Comparison of ENCODE assay signal across 25 cellular contexts in the genomic region with DNA sequence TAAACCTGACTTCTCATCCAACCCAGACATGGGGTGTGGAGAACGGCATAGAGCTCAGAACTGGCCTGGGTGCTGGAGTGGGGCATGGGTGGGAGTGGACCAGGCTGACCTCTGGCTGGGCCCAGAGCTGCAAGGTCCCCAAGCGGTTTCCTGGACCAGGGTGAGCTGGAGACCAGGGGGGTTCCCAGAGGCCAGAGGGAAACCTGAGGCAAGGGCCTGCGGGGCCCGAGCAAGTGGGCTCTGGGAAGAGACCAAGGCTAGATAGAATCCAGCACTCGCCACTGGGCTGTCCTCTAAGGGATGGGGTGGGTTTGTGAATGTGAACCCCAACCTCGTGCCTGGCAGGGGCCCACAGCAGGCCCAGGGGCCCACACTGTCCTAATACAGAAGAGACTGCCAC. TPM values are rescaled to one million over a fixed set of nuclear protein-coding genes. Genes with fewer than 3 reads are reported as not detected.
DNase-seq lines count a peak whose midpoint lies in the region; ATAC-seq lines count a peak whose summit lies in the region.
"Had no signal": no experiment of that assay in that cellular context is flagged by ENCODE, and none has a peak within 500 bp of the region (broad histone marks: within the 10 kb centered on the region; RNA-seq: fewer than 3 reads in every experiment).

No MANE protein-coding gene starts in this region.

- CTCF ChIA-PET in activated CD4-positive, alpha-beta memory T cell treated with anti-CD3 and anti-CD28 coated beads, Interleukin-2, amount 10 ng/mL, durations not matched to agents 7 days and 5 days (lab: Charles Lee), result no interaction called here
- CTCF ChIA-PET in activated CD4-positive, alpha-beta memory T cell treated with anti-CD3 and anti-CD28 coated beads for 36 hours (lab: Charles Lee), result no interaction called here

- peaks cover 9% of the 10 kb centered on the region for H3K9me3 Mint-ChIP-seq in activated CD4-positive, alpha-beta memory T cell treated with anti-CD3 and anti-CD28 coated beads, Interleukin-2, amount 10 ng/mL, durations not matched to agents 7 days and 5 days
- peaks cover 9% of the 10 kb centered on the region for H3K9me3 Mint-ChIP-seq in activated CD4-positive, alpha-beta memory T cell treated with anti-CD3 and anti-CD28 coated beads for 36 hours
- peaks cover 10% of the 10 kb centered on the region for H3K9me3 Mint-ChIP-seq in stimulated activated memory B cell treated with anti-CD40 and anti-IgM and Interleukin-4, amounts not matched to agents 10 μg/mL and 1 μg/mL and 100 μg/mL, for 72 hours

- ATAC-seq in stimulated activated memory B cell treated with anti-CD40 and anti-IgM and Interleukin-4, amounts not matched to agents 10 μg/mL and 1 μg/mL and 100 μg/mL, for 72 hours, result peak; percentile 5
- ATAC-seq: GM23338, HCT116 had no signal

- H3K27me3 Mint-ChIP-seq in activated CD4-positive, alpha-beta memory T cell treated with anti-CD3 and anti-CD28 coated beads, Interleukin-2, amount 10 ng/mL, durations not matched to agents 7 days and 5 days, result peaks cover 3% of the 10 kb centered on the region
- no peaks in the 10 kb centered on the region for H3K27me3 Mint-ChIP-seq in activated CD4-positive, alpha-beta memory T cell treated with anti-CD3 and anti-CD28 coated beads for 36 hours
- peaks cover 12% of the 10 kb centered on the region for H3K27me3 Mint-ChIP-seq in stimulated activated memory B cell treated with anti-CD40 and anti-IgM and Interleukin-4, amounts not matched to agents 10 μg/mL and 1 μg/mL and 100 μg/mL, for 72 hours
- H3K27me3 Mint-ChIP-seq: CD4-positive, CD25-positive, alpha-beta regulatory T cell had no signal

- no peak overlapping the region for H3K4me3 Mint-ChIP-seq in activated CD4-positive, alpha-beta memory T cell treated with anti-CD3 and anti-CD28 coated beads, Interleukin-2, amount 10 ng/mL, durations not matched to agents 7 days and 5 days
- no peak overlapping the region for H3K4me3 Mint-ChIP-seq in activated CD4-positive, alpha-beta memory T cell treated with anti-CD3 and anti-CD28 coated beads for 36 hours
- no peak overlapping the region for H3K4me3 Mint-ChIP-seq in stimulated activated memory B cell treated with anti-CD40 and anti-IgM and Interleukin-4, amounts not matched to agents 10 μg/mL and 1 μg/mL and 100 μg/mL, for 72 hours
- H3K4me3 Mint-ChIP-seq: CD4-positive, CD25-positive, alpha-beta regulatory T cell; GM23338 had no signal

- no peaks in the 10 kb centered on the region for H3K36me3 Mint-ChIP-seq in activated CD4-positive, alpha-beta memory T cell treated with anti-CD3 and anti-CD28 coated beads, Interleukin-2, amount 10 ng/mL, durations not matched to agents 7 days and 5 days (ENCODE audit: low read depth)
- no peaks in the 10 kb centered on the region for H3K36me3 Mint-ChIP-seq in activated CD4-positive, alpha-beta memory T cell treated with anti-CD3 and anti-CD28 coated beads for 36 hours
- H3K36me3 Mint-ChIP-seq in stimulated activated memory B cell treated with anti-CD40 and anti-IgM and Interleukin-4, amounts not matched to agents 10 μg/mL and 1 μg/mL and 100 μg/mL, for 72 hours, result no peaks in the 10 kb centered on the region
- H3K36me3 Mint-ChIP-seq: CD4-positive, CD25-positive, alpha-beta regulatory T cell had no signal

- DNase-seq in activated CD4-positive, alpha-beta memory T cell treated with anti-CD3 and anti-CD28 coated beads, Interleukin-2, amount 10 ng/mL, durations not matched to agents 7 days and 5 days, result peak; percentile 11
- no peak for DNase-seq in activated CD4-positive, alpha-beta memory T cell treated with anti-CD3 and anti-CD28 coated beads for 36 hours
- DNase-seq in H7 (peak; percentile 28), islet precursor cell (peak; percentile 31), inferior parietal cortex (ENCODE audit: extremely low spot score) (no peak), GOT3 (lab: John Stamatoyannopoulos, UW) (no peak)
- DNase-seq in stimulated activated CD4-positive, alpha-beta T cell treated with anti-CD3 and anti-CD28 coated beads, Interleukin-2, amount 100 ng/mL, for 24 hours, result no peak
- DNase-seq: BE2C; CD4-positive, CD25-positive, alpha-beta regulatory T cell; DMS53; IMR-90; KG1; MG63; NCI-H1048; NCI-H1417; NCI-H1694; NCI-H2029 treated with DMSO at 0.1 percent for 48 hours; NCI-H226; NCI-H510A; NCI-H69; RPMI8226; SHP77 treated with DMSO at 0.1 percent for 48 hours had no signal

- H3K4me1 Mint-ChIP-seq in activated CD4-positive, alpha-beta memory T cell treated with anti-CD3 and anti-CD28 coated beads, Interleukin-2, amount 10 ng/mL, durations not matched to agents 7 days and 5 days, result no peaks in the 10 kb centered on the region
- no peaks in the 10 kb centered on the region for H3K4me1 Mint-ChIP-seq in activated CD4-positive, alpha-beta memory T cell treated with anti-CD3 and anti-CD28 coated beads for 36 hours (ENCODE audit: low read depth)
- no peaks in the 10 kb centered on the region for H3K4me1 Mint-ChIP-seq in stimulated activated memory B cell treated with anti-CD40 and anti-IgM and Interleukin-4, amounts not matched to agents 10 μg/mL and 1 μg/mL and 100 μg/mL, for 72 hours

- no peak overlapping the region for H3K27ac Mint-ChIP-seq in activated CD4-positive, alpha-beta memory T cell treated with anti-CD3 and anti-CD28 coated beads, Interleukin-2, amount 10 ng/mL, durations not matched to agents 7 days and 5 days
- no peak overlapping the region for H3K27ac Mint-ChIP-seq in activated CD4-positive, alpha-beta memory T cell treated with anti-CD3 and anti-CD28 coated beads for 36 hours
- no peak overlapping the region for H3K27ac Mint-ChIP-seq in stimulated activated memory B cell treated with anti-CD40 and anti-IgM and Interleukin-4, amounts not matched to agents 10 μg/mL and 1 μg/mL and 100 μg/mL, for 72 hours
- H3K27ac Mint-ChIP-seq: CD4-positive, CD25-positive, alpha-beta regulatory T cell; GM23338 had no signal

- POLR2A ChIA-PET in activated CD4-positive, alpha-beta memory T cell treated with anti-CD3 and anti-CD28 coated beads, Interleukin-2, amount 10 ng/mL, durations not matched to agents 7 days and 5 days (lab: Charles Lee), result no interaction called here
- POLR2A ChIA-PET in activated CD4-positive, alpha-beta memory T cell treated with anti-CD3 and anti-CD28 coated beads for 36 hours (lab: Charles Lee), result no interaction called here

- no peaks in the 10 kb centered on the region for H3K36me3 ChIP-seq in H7 (replicated peaks; ENCODE audit: control insufficient read depth, insufficient read depth, low read length)
- H3K36me3 ChIP-seq: BE2C, MG63 had no signal

- H3K4me3 ChIP-seq in H7 (ENCODE audit: insufficient read depth, low read depth, low read length), result no peak overlapping the region
- H3K4me3 ChIP-seq: GM23338, MG63 had no signal

- no peaks in the 10 kb centered on the region for H3K27me3 ChIP-seq in H7 (ENCODE audit: control insufficient read depth, insufficient read depth, low read length)
- H3K27me3 ChIP-seq: BE2C, MG63 had no signal

- intact Hi-C loops in activated CD4-positive, alpha-beta memory T cell treated with anti-CD3 and anti-CD28 coated beads for 36 hours (cut with micrococcal nuclease), result no loop called here

RNA-seq across cellular contexts. Expression of a gene that starts 39.4 kb away (rescaled TPM):
- under 1 TPM; 0.28 to 0.50 TPM for total RNA-seq in activated CD4-positive, alpha-beta memory T cell treated with anti-CD3 and anti-CD28 coated beads, Interleukin-2, amount 10 ng/mL, durations not matched to agents 7 days and 5 days
- total RNA-seq in activated CD4-positive, alpha-beta memory T cell treated with anti-CD3 and anti-CD28 coated beads for 36 hours, result under 1 TPM; 0.07 to 0.17 TPM
- total RNA-seq in H7 (2014; rRNA removed; shearing (Covaris generic)), result 9.7 and 16.0 TPM in 2 replicates

Comparison
In these comparisons a context has a peak if more than half of its experiments do, and no peak if none do; other contexts are left out.
1. DNase-seq: peak in activated CD4-positive, alpha-beta memory T cell treated with anti-CD3 and anti-CD28 coated beads, Interleukin-2, amount 10 ng/mL, durations not matched to agents 7 days and 5 days (single experiment), H7 (single experiment) and islet precursor cell (single experiment); none in activated CD4-positive, alpha-beta memory T cell treated with anti-CD3 and anti-CD28 coated beads for 36 hours (single experiment), inferior parietal cortex (single experiment), GOT3 (single experiment) and stimulated activated CD4-positive, alpha-beta T cell treated with anti-CD3 and anti-CD28 coated beads, Interleukin-2, amount 100 ng/mL, for 24 hours (0 of 2).